ENCODE assay signal across 9 cellular contexts in the genomic region with DNA sequence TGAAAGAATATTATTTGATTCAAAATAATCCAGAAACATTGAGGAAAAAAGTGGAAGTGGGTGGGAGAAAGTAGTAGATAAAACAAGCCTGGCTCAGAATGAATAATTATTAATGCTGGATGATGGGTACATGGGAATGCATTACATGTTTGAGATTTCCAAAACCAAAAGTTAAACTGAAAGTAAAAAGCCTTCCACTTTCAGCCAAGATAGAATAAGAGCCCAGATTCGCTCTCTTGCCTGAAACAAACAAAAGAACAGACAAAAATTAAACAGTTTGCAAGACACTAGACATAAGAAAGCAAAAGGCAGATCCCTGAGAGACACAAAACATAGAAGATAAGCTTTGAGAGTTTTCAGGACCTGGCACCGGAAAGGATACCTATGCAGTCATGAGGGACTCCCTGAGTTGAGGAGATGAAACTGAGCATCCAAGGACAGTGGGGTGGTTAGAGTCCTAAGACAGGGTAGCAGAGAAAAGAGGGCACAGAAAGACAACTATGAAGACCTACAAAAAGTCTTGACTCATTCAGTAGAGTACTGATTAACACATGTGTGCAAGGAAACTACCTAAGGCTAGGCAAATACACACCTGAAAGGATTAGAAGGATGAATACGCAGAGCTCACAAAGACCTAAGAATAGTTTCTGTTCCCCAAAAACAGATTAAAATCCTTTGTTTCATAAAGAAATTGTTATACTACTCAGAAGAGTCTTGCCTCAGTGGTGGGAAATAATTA.
A peak's percentile ranks its signal among the peaks of the same experiment; 100 is the strongest.
DNase-seq lines count a peak whose midpoint lies in the region; ATAC-seq lines count a peak whose summit lies in the region.
"Had no signal": no experiment of that assay in that cellular context is flagged by ENCODE, and none has a peak within 500 bp of the region (broad histone marks: within the 10 kb centered on the region; RNA-seq: fewer than 3 reads in every experiment).

No MANE protein-coding gene starts in this region.

- H3K27ac ChIP-seq in ACC112 (ENCODE audit: low read depth, low read length) = no peak overlapping the region

- no peaks in the 10 kb centered on the region for H3K9me3 ChIP-seq in endocrine pancreas (ENCODE audit: control insufficient read depth, low read length)

- H3K27me3 ChIP-seq in ACC112 (ENCODE audit: insufficient read depth, low read length) = no peaks in the 10 kb centered on the region
- H3K27me3 ChIP-seq in endocrine pancreas (ENCODE audit: control insufficient read depth, insufficient read depth, low read length) = no peaks in the 10 kb centered on the region

- H3K4me3 ChIP-seq in ACC112 (ENCODE audit: low read depth, low read length) (peak overlapping the region; percentile 65), endocrine pancreas (ENCODE audit: control insufficient read depth, insufficient read depth, low read length) (peak overlapping the region; percentile 29)
- H3K4me3 ChIP-seq: lung had no signal

- peak overlapping the region; percentile 89 for H2AFZ ChIP-seq in ACC112 (ENCODE audit: low read length, unreplicated experiment)

- ATAC-seq in GM18873 (IDR thresholded peaks at IDR 0.05; ENCODE audit: low FRiP score, unreplicated experiment) (peak; percentile 80), HG03045 (IDR thresholded peaks at IDR 0.05; ENCODE audit: unreplicated experiment) (peak; percentile 79)

- intact Hi-C loops in posterior cingulate gyrus (cut with DNase I) = no loop called here

- DNase-seq in CD1c-positive myeloid dendritic cell (ENCODE audit: extremely low spot score) (no peak), C1 segment of cervical spinal cord (lab: John Stamatoyannopoulos, UW) (no peak), globus pallidus (ENCODE audit: low spot score) (no peak), posterior cingulate gyrus (no peak)

- H3K36me3 ChIP-seq in ACC112 (ENCODE audit: insufficient read depth, low read length) (no peaks in the 10 kb centered on the region), endocrine pancreas (ENCODE audit: control insufficient read depth, insufficient read depth, low read length) (no peaks in the 10 kb centered on the region)

- H3K4me1 ChIP-seq in ACC112 (ENCODE audit: control insufficient read depth, insufficient read depth, low read length, unreplicated experiment) (peaks cover 3% of the 10 kb centered on the region), endocrine pancreas (ENCODE audit: control insufficient read depth, insufficient read depth, low read length) (no peaks in the 10 kb centered on the region)

- H3K79me2 ChIP-seq in ACC112 (ENCODE audit: control insufficient read depth, insufficient read depth, low read length, unreplicated experiment) = no peaks in the 10 kb centered on the region

- no peak overlapping the region for H3K9ac ChIP-seq in endocrine pancreas (ENCODE audit: control insufficient read depth, insufficient read depth, low read length)
